8 cellular contexts compared by ENCODE assay signal in the genomic region with DNA sequence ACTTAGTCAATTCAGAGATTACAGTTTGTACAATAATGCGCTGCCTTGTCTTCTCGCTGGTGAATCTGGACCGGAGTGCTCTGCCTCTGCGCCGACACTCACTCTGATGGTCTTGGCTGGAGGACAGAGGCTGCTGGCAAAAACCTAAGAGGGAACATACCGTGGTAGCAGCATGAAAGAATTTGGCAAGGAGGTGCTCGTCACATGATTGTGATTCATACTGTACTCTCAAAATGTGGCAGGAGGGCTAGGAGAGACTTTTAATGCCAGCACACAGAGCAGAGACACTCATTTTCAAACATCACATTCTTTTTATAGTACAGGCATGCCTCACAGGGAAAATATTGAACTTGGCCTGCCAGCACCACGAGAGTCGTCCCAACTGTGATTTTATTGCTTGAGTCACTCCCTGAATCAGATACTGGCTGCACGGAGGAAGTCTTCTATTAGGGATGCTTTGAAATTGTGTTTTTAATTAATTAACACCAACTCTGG.
DNase-seq lines count a peak whose midpoint lies in the region; ATAC-seq and TF ChIP-seq lines count a peak whose summit lies in the region.
"Had no signal": no experiment of that assay in that cellular context is flagged by ENCODE, and none has a peak within 500 bp of the region (broad histone marks: within the 10 kb centered on the region; RNA-seq: fewer than 3 reads in every experiment).

No MANE protein-coding gene starts in this region.

- no peaks in the 10 kb centered on the region for H3K36me3 ChIP-seq in aorta (ENCODE audit: control insufficient read depth in 1 of 2, insufficient read depth in 2 of 2, low read length in 1 of 2)
- H3K36me3 ChIP-seq in effector memory CD4-positive, alpha-beta T cell (ENCODE audit: control insufficient read depth, insufficient read depth, low read length) = no peaks in the 10 kb centered on the region

- H3K4me1 ChIP-seq in aorta (ENCODE audit: control insufficient read depth in 1 of 2, insufficient read depth in 2 of 2, low read length in 2 of 2) = no peaks in the 10 kb centered on the region
- no peaks in the 10 kb centered on the region for H3K4me1 ChIP-seq in effector memory CD4-positive, alpha-beta T cell (ENCODE audit: control insufficient read depth, insufficient read depth, low read length, poor library complexity, severe bottlenecking)

- whole genome bisulfite sequencing in aorta, 2 donors = 2% methylated on average over 10 of the region's 10 CpGs

- DNase-seq in LoVo (ENCODE audit: low spot score) (peak; percentile 92), coronary artery (ENCODE audit: low spot score) (peak; percentile 87), medulla oblongata (ENCODE audit: extremely low spot score) (peak; percentile 56), aorta (peak; percentile 87 to 89), SIG-M5 (lab: John Stamatoyannopoulos, UW) (no peak)
- DNase-seq in activated naive CD4-positive, alpha-beta T cell treated with Interleukin-2 at 50 U/mL for 16 hours = no peak
- DNase-seq in effector memory CD4-positive, alpha-beta T cell = no peak

- H3K4me3 ChIP-seq in coronary artery (peak overlapping the region; percentile 9), aorta (ENCODE audit: low read length in 2 of 2) (no peak overlapping the region)
- H3K4me3 ChIP-seq in effector memory CD4-positive, alpha-beta T cell (ENCODE audit: insufficient read depth, low read depth, low read length, poor library complexity, severe bottlenecking) = no peak overlapping the region
- H3K4me3 ChIP-seq: K562 had no signal

- peak; percentile 93 for ATAC-seq in aorta (ENCODE audit: low FRiP score)
- ATAC-seq: K562 had no signal

- intact Hi-C loops in aorta (cut with DNase I) = loop anchor here (5.0 to 10.0 kb wide), 2 partner anchors 50 to 357 kb away; no protein-coding TSS in a partner anchor

- H3K9me3 ChIP-seq in aorta (ENCODE audit: control insufficient read depth, low read length) = no peaks in the 10 kb centered on the region
- no peaks in the 10 kb centered on the region for H3K9me3 ChIP-seq in effector memory CD4-positive, alpha-beta T cell (ENCODE audit: control insufficient read depth, low read length)

- no peak for TF ChIP-seq CTCF in coronary artery (IDR thresholded peaks at IDR 0.05)

- H3K27ac ChIP-seq in coronary artery (peak overlapping the region in 1 of 2 donors; percentile 60), aorta (ENCODE audit: low read depth in 1 of 2, low read length in 2 of 2) (no peak overlapping the region)
- no peak overlapping the region for H3K27ac ChIP-seq in effector memory CD4-positive, alpha-beta T cell (ENCODE audit: insufficient read depth, low read length, poor library complexity, severe bottlenecking)

- peaks cover 0 to 1% of the 10 kb centered on the region in 2 donors for H3K27me3 ChIP-seq in aorta (ENCODE audit: control insufficient read depth in 1 of 2, insufficient read depth in 2 of 2, low read length in 1 of 2)
- H3K27me3 ChIP-seq in effector memory CD4-positive, alpha-beta T cell (replicated peaks; ENCODE audit: control insufficient read depth, insufficient read depth, low read length, poor library complexity, severe bottlenecking) = no peaks in the 10 kb centered on the region

Comparison
In these comparisons a context has a peak if more than half of its experiments do, and no peak if none do; other contexts are left out.
1. DNase-seq: peak in LoVo (single experiment), coronary artery (single experiment), medulla oblongata (single experiment) and aorta (2 of 2); none in SIG-M5 (single experiment), activated naive CD4-positive, alpha-beta T cell treated with Interleukin-2 at 50 U/mL for 16 hours (single experiment) and effector memory CD4-positive, alpha-beta T cell (0 of 3).